ENCODE assay signal across 9 cellular contexts in the genomic region with DNA sequence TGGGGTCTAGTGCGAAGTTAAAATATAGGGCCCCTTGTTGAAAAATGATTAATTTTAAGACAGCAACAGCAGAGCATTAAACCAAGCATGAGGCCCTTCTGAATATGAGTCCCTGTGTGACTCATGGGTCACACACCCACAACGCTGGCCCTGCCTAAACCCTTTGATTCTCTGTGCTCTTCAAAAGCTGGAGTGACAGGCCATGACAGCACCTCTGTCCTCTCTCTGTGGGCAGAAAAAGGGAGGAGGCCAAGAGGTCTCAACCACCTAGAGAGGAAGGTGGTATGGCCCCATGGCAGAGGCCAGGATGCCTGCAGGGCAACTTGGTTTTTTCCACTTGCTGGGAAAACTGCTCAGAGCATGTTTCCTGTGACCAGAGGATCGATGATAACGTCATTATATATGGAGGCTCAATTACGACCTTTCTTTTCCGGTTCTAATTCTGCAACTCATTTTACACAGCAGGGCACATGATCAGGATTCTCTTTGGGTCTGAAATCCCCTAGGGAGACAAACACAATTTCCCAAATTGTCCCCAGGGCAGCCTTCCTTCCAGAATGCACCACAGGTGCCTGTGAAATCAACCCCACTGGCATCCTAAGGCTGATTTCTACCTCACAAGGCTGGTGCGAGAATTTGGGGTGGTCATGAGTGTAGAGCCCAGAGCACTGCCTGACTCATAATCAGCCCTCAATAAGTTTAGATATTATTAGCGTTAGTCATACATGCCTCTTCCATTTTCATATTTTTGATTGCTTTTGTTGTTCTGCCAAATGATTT.
A peak's percentile ranks its signal among the peaks of the same experiment; 100 is the strongest.
DNase-seq lines count a peak whose midpoint lies in the region; ATAC-seq and TF ChIP-seq lines count a peak whose summit lies in the region.
"Had no signal": no experiment of that assay in that cellular context is flagged by ENCODE, and none has a peak within 500 bp of the region (broad histone marks: within the 10 kb centered on the region; RNA-seq: fewer than 3 reads in every experiment).

No MANE protein-coding gene starts in this region.

- TF ChIP-seq EP300 in SK-N-SH (IDR thresholded peaks at IDR 0.05; ENCODE audit: borderline replicate concordance in 1 of 2, low read depth in 1 of 2, low read length in 1 of 2) = no peak

- peaks cover 14% of the 10 kb centered on the region for H3F3A ChIP-seq in SK-N-SH (replicated peaks; ENCODE audit: insufficient read depth)

- 61% methylated on average over 8 of the region's 8 CpGs for WGBS in SK-N-SH (ENCODE audit: low lambda C conversion rate)

- H3K9me3 ChIP-seq in SK-N-SH (no peaks in the 10 kb centered on the region), fibroblast of lung (ENCODE audit: control insufficient read depth, insufficient read depth, low read depth, low read length) (no peaks in the 10 kb centered on the region)

- H3K36me3 ChIP-seq in SK-N-SH (replicated peaks in 1 of 2; ENCODE audit: control insufficient read depth in 1 of 2, insufficient read depth in 2 of 2, low read length in 1 of 2) (no peaks in the 10 kb centered on the region), fibroblast of lung (ENCODE audit: control insufficient read depth, insufficient read depth, low read length) (no peaks in the 10 kb centered on the region)

- TF ChIP-seq CTCF in SK-N-SH (IDR thresholded peaks at IDR 0.05) = no peak
- no peak for TF ChIP-seq CTCF in fibroblast of lung (conservative IDR thresholded peaks at IDR 0.05 in 1 of 2, IDR thresholded peaks at IDR 0.05 in 1 of 2; ENCODE audit: low read depth in 1 of 2, low read length in 2 of 2)

- H3K27ac Mint-ChIP-seq in activated CD4-positive, alpha-beta T cell treated with anti-CD3 and anti-CD28 coated beads for 36 hours = peak overlapping the region; percentile 83
- peak overlapping the region; percentile 84 for H3K27ac Mint-ChIP-seq in stimulated activated naive B cell treated with anti-CD40 and anti-IgM and Interleukin-4, amounts not matched to agents 10 μg/mL and 1 μg/mL and 100 μg/mL, for 72 hours

- POLR2A ChIA-PET in activated CD4-positive, alpha-beta T cell treated with anti-CD3 and anti-CD28 coated beads for 36 hours (lab: Charles Lee) = no interaction called here
- POLR2A ChIA-PET in SK-N-SH (lab: Yijun Ruan, JAX) = no interaction called here

- peaks cover 28% of the 10 kb centered on the region for H3K4me1 Mint-ChIP-seq in activated CD4-positive, alpha-beta T cell treated with anti-CD3 and anti-CD28 coated beads for 36 hours
- H3K4me1 Mint-ChIP-seq in stimulated activated naive B cell treated with anti-CD40 and anti-IgM and Interleukin-4, amounts not matched to agents 10 μg/mL and 1 μg/mL and 100 μg/mL, for 72 hours = peaks cover 32 to 39% of the 10 kb centered on the region in 2 donors

- TF ChIP-seq RAD21 in SK-N-SH (IDR thresholded peaks at IDR 0.05; ENCODE audit: low read length) = no peak

- peak; percentile 79 for DNase-seq in activated CD4-positive, alpha-beta T cell treated with anti-CD3 and anti-CD28 coated beads for 36 hours
- no peak for DNase-seq in activated CD4-positive, alpha-beta T cell treated with anti-CD3 and anti-CD28 coated beads, Interleukin-2, amount 50 U/mL, for 1 hour
- DNase-seq in SK-N-SH (no peak), fibroblast of lung (ENCODE audit: low read depth in 2 of 2) (no peak), hepatic stellate cell (ENCODE audit: low spot score) (no peak), islet precursor cell (no peak), NCI-H2196 treated with DMSO at 0.1 percent for 48 hours (lab: John Stamatoyannopoulos, UW; ENCODE audit: unreplicated experiment) (no peak)
- DNase-seq in stimulated activated naive B cell treated with anti-CD40 and anti-IgM and Interleukin-4, amounts not matched to agents 10 μg/mL and 1 μg/mL and 100 μg/mL, for 72 hours = peak; percentile 19

- H3K4me1 ChIP-seq in SK-N-SH (ENCODE audit: control insufficient read depth in 1 of 2, insufficient read depth in 2 of 2, low read depth in 1 of 2, low read length in 1 of 2) = peaks cover 6 to 26% of the 10 kb centered on the region in 2 experiments
- H3K4me1 ChIP-seq in fibroblast of lung (ENCODE audit: control insufficient read depth, extremely low read depth, insufficient read depth, low read length) = peaks cover 12% of the 10 kb centered on the region

- H3K4me2 ChIP-seq in SK-N-SH (peak overlapping the region; percentile 30; the same call in 1 of the 2 replicates), fibroblast of lung (ENCODE audit: extremely low read depth, insufficient read depth, low read length) (no peak overlapping the region)

- H3K4me3 ChIP-seq in SK-N-SH (ENCODE audit: low read depth in 2 of 2, low read length in 1 of 2) = no peak overlapping the region
- no peak overlapping the region for H3K4me3 ChIP-seq in fibroblast of lung (replicated peaks in 1 of 4; ENCODE audit: control extremely low read depth in 1 of 4, insufficient read depth in 1 of 4, low read depth in 3 of 4, low read length in 4 of 4)

- peak; percentile 97 for ATAC-seq in activated CD4-positive, alpha-beta T cell treated with anti-CD3 and anti-CD28 coated beads for 36 hours
- peak; percentile 88 to 90 for ATAC-seq in stimulated activated naive B cell treated with anti-CD40 and anti-IgM and Interleukin-4, amounts not matched to agents 10 μg/mL and 1 μg/mL and 100 μg/mL, for 72 hours (replicated peaks)

- no peaks in the 10 kb centered on the region for H3K9me2 ChIP-seq in SK-N-SH

- H3K9ac ChIP-seq in SK-N-SH (no peak overlapping the region), fibroblast of lung (ENCODE audit: insufficient read depth, low read length) (no peak overlapping the region)

- no peaks in the 10 kb centered on the region for H3K36me3 Mint-ChIP-seq in activated CD4-positive, alpha-beta T cell treated with anti-CD3 and anti-CD28 coated beads for 36 hours (ENCODE audit: low read depth)
- no peaks in the 10 kb centered on the region for H3K36me3 Mint-ChIP-seq in stimulated activated naive B cell treated with anti-CD40 and anti-IgM and Interleukin-4, amounts not matched to agents 10 μg/mL and 1 μg/mL and 100 μg/mL, for 72 hours

- H3K27me3 Mint-ChIP-seq in activated CD4-positive, alpha-beta T cell treated with anti-CD3 and anti-CD28 coated beads for 36 hours = no peaks in the 10 kb centered on the region
- H3K27me3 Mint-ChIP-seq in stimulated activated naive B cell treated with anti-CD40 and anti-IgM and Interleukin-4, amounts not matched to agents 10 μg/mL and 1 μg/mL and 100 μg/mL, for 72 hours = no peaks in the 10 kb centered on the region

- H3K4me3 Mint-ChIP-seq in activated CD4-positive, alpha-beta T cell treated with anti-CD3 and anti-CD28 coated beads for 36 hours = peak overlapping the region; percentile 8
- peak overlapping the region in 1 of 2 donors; percentile 33 for H3K4me3 Mint-ChIP-seq in stimulated activated naive B cell treated with anti-CD40 and anti-IgM and Interleukin-4, amounts not matched to agents 10 μg/mL and 1 μg/mL and 100 μg/mL, for 72 hours

- no peaks in the 10 kb centered on the region for H4K20me1 ChIP-seq in SK-N-SH (ENCODE audit: insufficient read depth)
- H4K20me1 ChIP-seq in fibroblast of lung (ENCODE audit: control insufficient read depth, extremely low read depth, insufficient read depth, low read length) = no peaks in the 10 kb centered on the region

- CTCF ChIA-PET in activated CD4-positive, alpha-beta T cell treated with anti-CD3 and anti-CD28 coated beads for 36 hours (lab: Charles Lee) = interaction anchor here (0.8 kb wide), 1 partner anchor 35 kb away, joined by 3 read pairs; no protein-coding TSS in a partner anchor
- CTCF ChIA-PET in SK-N-SH (lab: Yijun Ruan, JAX) = no interaction called here

- no peaks in the 10 kb centered on the region for H3K9me3 Mint-ChIP-seq in activated CD4-positive, alpha-beta T cell treated with anti-CD3 and anti-CD28 coated beads for 36 hours (ENCODE audit: low read depth)
- H3K9me3 Mint-ChIP-seq in stimulated activated naive B cell treated with anti-CD40 and anti-IgM and Interleukin-4, amounts not matched to agents 10 μg/mL and 1 μg/mL and 100 μg/mL, for 72 hours = no peaks in the 10 kb centered on the region

- H3K79me2 ChIP-seq in SK-N-SH (ENCODE audit: insufficient read depth) (no peaks in the 10 kb centered on the region), fibroblast of lung (ENCODE audit: control insufficient read depth, insufficient read depth, low read length) (no peaks in the 10 kb centered on the region)

- peak overlapping the region; percentile 44; the same call in 1 of the 2 replicates for H2AFZ ChIP-seq in SK-N-SH (ENCODE audit: low read depth)
- no peak overlapping the region for H2AFZ ChIP-seq in fibroblast of lung (ENCODE audit: low read length)

- H3K27ac ChIP-seq in SK-N-SH (ENCODE audit: low read depth in 2 of 2, low read length in 1 of 2) (peak overlapping the region in 1 of 2 experiments; percentile 36; a peak in 1 of 4 replicates), fibroblast of lung (ENCODE audit: insufficient read depth, low read length) (peak overlapping the region; percentile 22)
- H3K27ac ChIP-seq: HL-60 had no signal

- intact Hi-C loops in activated CD4-positive, alpha-beta T cell treated with anti-CD3 and anti-CD28 coated beads for 36 hours (cut with DNase I, micrococcal nuclease) = loop anchor here (1.0 to 2.0 kb wide), 3 partner anchors 25 to 102 kb away; a partner anchor contains a TSS

- H3K27me3 ChIP-seq in SK-N-SH (ENCODE audit: insufficient read depth) = no peaks in the 10 kb centered on the region
- H3K27me3 ChIP-seq in fibroblast of lung (ENCODE audit: control insufficient read depth, insufficient read depth, low read length) = no peaks in the 10 kb centered on the region

TF ChIP-seq in SK-N-SH, 30 proteins besides CTCF, POLR2A, EP300 and RAD21:
- TF ChIP-seq NRF1 (IDR thresholded peaks at IDR 0.05; ENCODE audit: low read depth, low read length) (no peak), SMC3 (IDR thresholded peaks at IDR 0.05; ENCODE audit: low read depth, low read length) (no peak), ELF1 (IDR thresholded peaks at IDR 0.05) (no peak), FOSL2 (IDR thresholded peaks at IDR 0.05; ENCODE audit: borderline replicate concordance, low read depth) (peak; percentile 63; the same call in 1 of the 2 replicates), JUND (IDR thresholded peaks at IDR 0.05) (peak; percentile 52), NFIC (IDR thresholded peaks at IDR 0.05; ENCODE audit: borderline replicate concordance) (peak; percentile 26; the same call in 1 of the 2 replicates)
- TF ChIP-seq, protein P1, sequence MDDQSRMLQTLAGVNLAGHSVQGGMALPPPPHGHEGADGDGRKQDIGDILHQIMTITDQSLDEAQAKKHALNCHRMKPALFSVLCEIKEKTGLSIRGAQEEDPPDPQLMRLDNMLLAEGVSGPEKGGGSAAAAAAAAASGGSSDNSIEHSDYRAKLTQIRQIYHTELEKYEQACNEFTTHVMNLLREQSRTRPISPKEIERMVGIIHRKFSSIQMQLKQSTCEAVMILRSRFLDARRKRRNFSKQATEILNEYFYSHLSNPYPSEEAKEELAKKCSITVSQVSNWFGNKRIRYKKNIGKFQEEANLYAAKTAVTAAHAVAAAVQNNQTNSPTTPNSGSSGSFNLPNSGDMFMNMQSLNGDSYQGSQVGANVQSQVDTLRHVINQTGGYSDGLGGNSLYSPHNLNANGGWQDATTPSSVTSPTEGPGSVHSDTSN (IDR thresholded peaks at IDR 0.05) = peak; percentile 36

Comparison
In these comparisons a context has a peak if more than half of its experiments do, and no peak if none do; other contexts are left out.
1. DNase-seq: peak in activated CD4-positive, alpha-beta T cell treated with anti-CD3 and anti-CD28 coated beads for 36 hours (single experiment) and stimulated activated naive B cell treated with anti-CD40 and anti-IgM and Interleukin-4, amounts not matched to agents 10 μg/mL and 1 μg/mL and 100 μg/mL, for 72 hours (single experiment); none in activated CD4-positive, alpha-beta T cell treated with anti-CD3 and anti-CD28 coated beads, Interleukin-2, amount 50 U/mL, for 1 hour (single experiment), SK-N-SH (single experiment), fibroblast of lung (0 of 2), hepatic stellate cell (single experiment), islet precursor cell (single experiment) and NCI-H2196 treated with DMSO at 0.1 percent for 48 hours (single experiment).